In genomic region chr17:53017227-53017626, GRCh38 we compare ENCODE assay signal across 38 cellular contexts.
"Had no signal": no experiment of that assay in that cellular context is flagged by ENCODE, and none has a peak within 500 bp of the region (broad histone marks: within the 10 kb centered on the region; RNA-seq: fewer than 3 reads in every experiment).

No MANE protein-coding gene starts in this region.

- H3K4me3 Mint-ChIP-seq: activated naive CD4-positive, alpha-beta T cell treated with anti-CD3 and anti-CD28 coated beads for 36 hours; activated naive CD4-positive, alpha-beta T cell treated with anti-CD3 and anti-CD28 coated beads, Interleukin-2, amount 10 ng/mL, durations not matched to agents 7 days and 5 days; activated naive CD4-positive, alpha-beta T cell treated with anti-CD3 and anti-CD28 coated beads, Interleukin-2, amount 50 U/mL, for 24 hours; activated naive CD8-positive, alpha-beta T cell; activated naive CD8-positive, alpha-beta T cell treated with anti-CD3 and anti-CD28 coated beads for 36 hours; activated naive CD8-positive, alpha-beta T cell treated with anti-CD3 and anti-CD28 coated beads, Interleukin-2, amount 10 ng/mL, durations not matched to agents 7 days and 5 days; activated naive CD8-positive, alpha-beta T cell treated with anti-CD3 and anti-CD28 coated beads, Interleukin-2, amount 50 U/mL, for 24 hours; activated T-cell treated with anti-CD3 and anti-CD28 coated beads, Interleukin-2, amount 50 U/mL, for 24 hours; activated T-cell treated with anti-CD3 and anti-CD28 coated beads, Interleukin-2, amount 50 U/mL, for 4 hours; activated T-cell treated with anti-CD3 and anti-CD28 coated beads, Interleukin-2, amount 50 U/mL, for 72 hours; activated T-helper 1 cell treated with anti-CD3 and anti-CD28 coated beads, Interleukin-12 subunit alpha, Interleukin-12 subunit beta, Interleukin-2, Interleukin-4 antibody, amounts not matched to agents 30 ng/mL and 10 ng/mL and 1 ng/mL, durations not matched to agents 14 hours and 24 hours and 36 hours; activated T-helper 17 cell treated with anti-CD3 and anti-CD28 coated beads, Interleukin-2, amount 50 U/mL, for 72 hours; brain; central memory CD8-positive, alpha-beta T cell had no signal

- H3K9me3 ChIP-seq: adrenal gland, ascending aorta, body of pancreas, breast epithelium had no signal

- H3K27me3 Mint-ChIP-seq: activated naive CD4-positive, alpha-beta T cell treated with anti-CD3 and anti-CD28 coated beads, Interleukin-2, amount 10 ng/mL, durations not matched to agents 7 days and 5 days; activated naive CD4-positive, alpha-beta T cell treated with anti-CD3 and anti-CD28 coated beads, Interleukin-2, amount 50 U/mL, for 24 hours; activated naive CD8-positive, alpha-beta T cell; activated naive CD8-positive, alpha-beta T cell treated with anti-CD3 and anti-CD28 coated beads for 36 hours; activated naive CD8-positive, alpha-beta T cell treated with anti-CD3 and anti-CD28 coated beads, Interleukin-2, amount 10 ng/mL, durations not matched to agents 7 days and 5 days; activated naive CD8-positive, alpha-beta T cell treated with anti-CD3 and anti-CD28 coated beads, Interleukin-2, amount 50 U/mL, for 24 hours; activated T-cell treated with anti-CD3 and anti-CD28 coated beads, Interleukin-2, amount 50 U/mL, for 24 hours; activated T-helper 17 cell treated with anti-CD3 and anti-CD28 coated beads, Interleukin-2, amount 50 U/mL, for 72 hours; central memory CD8-positive, alpha-beta T cell had no signal

- H3K27me3 ChIP-seq: adrenal gland, ascending aorta, body of pancreas, brain microvascular endothelial cell, breast epithelium, cardiac muscle cell had no signal

- H3K4me3 ChIP-seq: adrenal gland, ascending aorta, body of pancreas, breast epithelium, cardiac muscle cell had no signal

- H3K27ac Mint-ChIP-seq: activated naive CD4-positive, alpha-beta T cell treated with anti-CD3 and anti-CD28 coated beads for 36 hours; activated naive CD4-positive, alpha-beta T cell treated with anti-CD3 and anti-CD28 coated beads, Interleukin-2, amount 10 ng/mL, durations not matched to agents 7 days and 5 days; activated naive CD4-positive, alpha-beta T cell treated with anti-CD3 and anti-CD28 coated beads, Interleukin-2, amount 50 U/mL, for 24 hours; activated naive CD4-positive, alpha-beta T cell treated with anti-CD3 and anti-CD28 coated beads, Interleukin-2, amount 50 U/mL, for 72 hours; activated naive CD8-positive, alpha-beta T cell; activated naive CD8-positive, alpha-beta T cell treated with anti-CD3 and anti-CD28 coated beads for 36 hours; activated naive CD8-positive, alpha-beta T cell treated with anti-CD3 and anti-CD28 coated beads, Interleukin-2, amount 10 ng/mL, durations not matched to agents 7 days and 5 days; activated naive CD8-positive, alpha-beta T cell treated with anti-CD3 and anti-CD28 coated beads, Interleukin-2, amount 50 U/mL, for 24 hours; activated T-cell treated with anti-CD3 and anti-CD28 coated beads, Interleukin-2, amount 50 U/mL, for 24 hours; activated T-cell treated with anti-CD3 and anti-CD28 coated beads, Interleukin-2, amount 50 U/mL, for 72 hours; activated T-helper 1 cell treated with anti-CD3 and anti-CD28 coated beads, Interleukin-12 subunit alpha, Interleukin-12 subunit beta, Interleukin-2, Interleukin-4 antibody, amounts not matched to agents 30 ng/mL and 10 ng/mL and 1 ng/mL, durations not matched to agents 14 hours and 24 hours and 36 hours; activated T-helper 17 cell treated with anti-CD3 and anti-CD28 coated beads, Interleukin-2, amount 50 U/mL, for 72 hours; activated T-helper 2 cell treated with anti-CD3 and anti-CD28 coated beads, Interferon-gamma antibody, Interleukin-2, Interleukin-4, amounts not matched to agents 10 μg/mL and 5 μg/mL and 100 μg/mL, durations not matched to agents 14 hours and 24 hours and 36 hours; brain had no signal

- H3K4me1 Mint-ChIP-seq: activated naive CD4-positive, alpha-beta T cell treated with anti-CD3 and anti-CD28 coated beads, Interleukin-2, amount 10 ng/mL, durations not matched to agents 7 days and 5 days; activated naive CD4-positive, alpha-beta T cell treated with anti-CD3 and anti-CD28 coated beads, Interleukin-2, amount 50 U/mL, for 24 hours; activated naive CD8-positive, alpha-beta T cell treated with anti-CD3 and anti-CD28 coated beads for 36 hours; activated naive CD8-positive, alpha-beta T cell treated with anti-CD3 and anti-CD28 coated beads, Interleukin-2, amount 10 ng/mL, durations not matched to agents 7 days and 5 days; activated naive CD8-positive, alpha-beta T cell treated with anti-CD3 and anti-CD28 coated beads, Interleukin-2, amount 50 U/mL, for 24 hours; activated T-helper 17 cell treated with anti-CD3 and anti-CD28 coated beads, Interleukin-2, amount 50 U/mL, for 72 hours; central memory CD8-positive, alpha-beta T cell had no signal

- H3K27ac ChIP-seq: adrenal gland, ascending aorta, body of pancreas, brain microvascular endothelial cell, breast epithelium, cardiac muscle cell had no signal

- H3K36me3 ChIP-seq: adrenal gland, ascending aorta, brain microvascular endothelial cell, breast epithelium, cardiac muscle cell had no signal

- H3K36me3 Mint-ChIP-seq: activated naive CD4-positive, alpha-beta T cell treated with anti-CD3 and anti-CD28 coated beads, Interleukin-2, amount 10 ng/mL, durations not matched to agents 7 days and 5 days; activated naive CD4-positive, alpha-beta T cell treated with anti-CD3 and anti-CD28 coated beads, Interleukin-2, amount 50 U/mL, for 24 hours; activated naive CD8-positive, alpha-beta T cell; activated naive CD8-positive, alpha-beta T cell treated with anti-CD3 and anti-CD28 coated beads for 36 hours; activated naive CD8-positive, alpha-beta T cell treated with anti-CD3 and anti-CD28 coated beads, Interleukin-2, amount 10 ng/mL, durations not matched to agents 7 days and 5 days; brain had no signal

- DNase-seq: activated effector memory CD4-positive, alpha-beta T cell treated with anti-CD3 and anti-CD28 coated beads, Interleukin-2, amount 50 U/mL, for 16 hours; activated effector memory CD4-positive, alpha-beta T cell treated with Interleukin-2 at 50 U/mL for 16 hours; activated gamma-delta T cell; activated gamma-delta T cell treated with Interleukin-2 at 50 U/mL for 16 hours; activated naive CD4-positive, alpha-beta T cell; activated naive CD4-positive, alpha-beta T cell treated with anti-CD3 and anti-CD28 coated beads for 36 hours; activated naive CD4-positive, alpha-beta T cell treated with anti-CD3 and anti-CD28 coated beads, Interleukin-2, amount 10 ng/mL, durations not matched to agents 7 days and 5 days; activated naive CD4-positive, alpha-beta T cell treated with anti-CD3 and anti-CD28 coated beads, Interleukin-2, amount 50 U/mL, for 16 hours; activated naive CD4-positive, alpha-beta T cell treated with Interleukin-2 at 50 U/mL for 16 hours; activated naive CD8-positive, alpha-beta T cell treated with anti-CD3 and anti-CD28 coated beads for 36 hours; activated naive CD8-positive, alpha-beta T cell treated with anti-CD3 and anti-CD28 coated beads, Interleukin-2, amount 10 ng/mL, durations not matched to agents 7 days and 5 days; activated naive CD8-positive, alpha-beta T cell treated with anti-CD3 and anti-CD28 coated beads, Interleukin-2, amount 50 U/mL, for 24 hours; activated T-cell treated with anti-CD3 and anti-CD28 coated beads, Interleukin-2, amount 50 U/mL, for 1 hour; activated T-cell treated with anti-CD3 and anti-CD28 coated beads, Interleukin-2, amount 50 U/mL, for 24 hours; activated T-cell treated with anti-CD3 and anti-CD28 coated beads, Interleukin-2, amount 50 U/mL, for 4 hours; activated T-cell treated with anti-CD3 and anti-CD28 coated beads, Interleukin-2, amount 50 U/mL, for 48 hours; activated T-cell treated with anti-CD3 and anti-CD28 coated beads, Interleukin-2, amount 50 U/mL, for 72 hours; adrenal gland; amniotic stem cell; amygdala; anterior cingulate cortex; aorta; body of pancreas; brain microvascular endothelial cell; caudate nucleus; central memory CD4-positive, alpha-beta T cell; cerebellar nuclear complex had no signal

- ATAC-seq: activated naive CD4-positive, alpha-beta T cell treated with anti-CD3 and anti-CD28 coated beads, Interleukin-2, amount 50 U/mL, for 72 hours; activated naive CD8-positive, alpha-beta T cell treated with anti-CD3 and anti-CD28 coated beads, Interleukin-2, amount 50 U/mL, for 24 hours; activated T-cell treated with anti-CD3 and anti-CD28 coated beads, Interleukin-2, amount 50 U/mL, for 4 hours; activated T-cell treated with anti-CD3 and anti-CD28 coated beads, Interleukin-2, amount 50 U/mL, for 72 hours; activated T-helper 17 cell treated with anti-CD3 and anti-CD28 coated beads, Interleukin-2, amount 50 U/mL, for 72 hours; body of pancreas had no signal
